15 cellular contexts compared by ENCODE assay signal in genomic region chr3:38040400-38040799, GRCh38. TPM values are rescaled to one million over a fixed set of nuclear protein-coding genes. Genes with fewer than 3 reads are reported as not detected.
DNase-seq lines count a peak whose midpoint lies in the region; ATAC-seq and TF ChIP-seq lines count a peak whose summit lies in the region.
"Had no signal": no experiment of that assay in that cellular context is flagged by ENCODE, and none has a peak within 500 bp of the region (broad histone marks: within the 10 kb centered on the region; RNA-seq: fewer than 3 reads in every experiment).

No MANE protein-coding gene starts in this region.

- H3K27ac ChIP-seq in transverse colon = peak overlapping the region; percentile 58 to 79 (median 68)
- H3K27ac ChIP-seq: dorsolateral prefrontal cortex had no signal

- CTCF ChIA-PET in activated naive CD4-positive, alpha-beta T cell treated with anti-CD3 and anti-CD28 coated beads for 36 hours (lab: Charles Lee) = interaction anchor here (0.6 to 1.6 kb wide), 4 partner anchors 8 to 60 kb away, joined by 3 read pairs; no protein-coding TSS in a partner anchor

- in situ Hi-C loops in transverse colon (cut with MboI; ENCODE audit: low pct_ligation_motif_present in 1 of 4, low pct_unique_long_range_greater_than_20kb in 1 of 4, low sequenced_read_pairs in 3 of 4) = no loop called here

- no peaks in the 10 kb centered on the region for H3K36me3 ChIP-seq in transverse colon

- H3K4me1 ChIP-seq in transverse colon = peaks cover 8 to 26% (median 18%) of the 10 kb centered on the region in 4 donors

- no peak for DNase-seq in activated naive CD4-positive, alpha-beta T cell treated with anti-CD3 and anti-CD28 coated beads for 36 hours
- DNase-seq in activated naive CD4-positive, alpha-beta T cell (lab: John Stamatoyannopoulos, UW) = no peak
- DNase-seq in memory B cell (ENCODE audit: low spot score in 2 of 2) (no peak), transverse colon (peak; percentile 51), NCI-H69 (lab: John Stamatoyannopoulos, UW) (no peak)
- DNase-seq in activated effector memory CD4-positive, alpha-beta T cell treated with Interleukin-2 at 50 U/mL for 16 hours = no peak
- DNase-seq: DMS153, NCI-H146, NCI-H510A treated with DMSO at 0.1 percent for 48 hours, T1000 had no signal

- no peak for TF ChIP-seq CTCF in transverse colon (IDR thresholded peaks at IDR 0.05)

- no peaks in the 10 kb centered on the region for H3K27me3 Mint-ChIP-seq in activated naive CD4-positive, alpha-beta T cell treated with anti-CD3 and anti-CD28 coated beads for 36 hours (ENCODE audit: low read depth)
- no peaks in the 10 kb centered on the region for H3K27me3 Mint-ChIP-seq in activated T-helper 17 cell treated with anti-CD3 and anti-CD28 coated beads, Interleukin-2, amount 50 U/mL, for 72 hours
- H3K27me3 Mint-ChIP-seq in memory B cell = peaks cover 1% of the 10 kb centered on the region

- H3K9me3 Mint-ChIP-seq in activated naive CD4-positive, alpha-beta T cell treated with anti-CD3 and anti-CD28 coated beads for 36 hours = peaks cover 10% of the 10 kb centered on the region
- H3K9me3 Mint-ChIP-seq in activated T-helper 17 cell treated with anti-CD3 and anti-CD28 coated beads, Interleukin-2, amount 50 U/mL, for 72 hours = peaks cover 9% of the 10 kb centered on the region
- H3K9me3 Mint-ChIP-seq in memory B cell = peaks cover 2% of the 10 kb centered on the region

- H3K4me1 Mint-ChIP-seq in activated naive CD4-positive, alpha-beta T cell treated with anti-CD3 and anti-CD28 coated beads for 36 hours (ENCODE audit: low read depth) = peaks cover 28% of the 10 kb centered on the region
- peaks cover 32% of the 10 kb centered on the region for H3K4me1 Mint-ChIP-seq in activated T-helper 17 cell treated with anti-CD3 and anti-CD28 coated beads, Interleukin-2, amount 50 U/mL, for 72 hours
- peaks cover 15% of the 10 kb centered on the region for H3K4me1 Mint-ChIP-seq in memory B cell

- peaks cover 7% of the 10 kb centered on the region for H3K36me3 Mint-ChIP-seq in activated naive CD4-positive, alpha-beta T cell treated with anti-CD3 and anti-CD28 coated beads for 36 hours (ENCODE audit: low read depth)
- H3K36me3 Mint-ChIP-seq in activated T-helper 17 cell treated with anti-CD3 and anti-CD28 coated beads, Interleukin-2, amount 50 U/mL, for 72 hours (ENCODE audit: low read depth) = peaks cover 10% of the 10 kb centered on the region
- H3K36me3 Mint-ChIP-seq in memory B cell = no peaks in the 10 kb centered on the region

- H3K4me3 Mint-ChIP-seq in activated naive CD4-positive, alpha-beta T cell treated with anti-CD3 and anti-CD28 coated beads for 36 hours = peak overlapping the region; percentile 66
- peak overlapping the region; percentile 79 for H3K4me3 Mint-ChIP-seq in activated T-helper 17 cell treated with anti-CD3 and anti-CD28 coated beads, Interleukin-2, amount 50 U/mL, for 72 hours
- peak overlapping the region; percentile 92 for H3K4me3 Mint-ChIP-seq in memory B cell

- H3K4me3 ChIP-seq in transverse colon = peak overlapping the region in 1 of 4 donors; percentile 60
- H3K4me3 ChIP-seq: lung had no signal

- TF ChIP-seq EP300 in transverse colon (IDR thresholded peaks at IDR 0.05; ENCODE audit: low read depth) = no peak

- H3K27me3 ChIP-seq in transverse colon = no peaks in the 10 kb centered on the region

- no peak for ATAC-seq in activated T-helper 17 cell treated with anti-CD3 and anti-CD28 coated beads, Interleukin-2, amount 50 U/mL, for 72 hours (replicated peaks)
- no peak for ATAC-seq in memory B cell (ENCODE audit: low read depth)
- ATAC-seq in HG03175 (IDR thresholded peaks at IDR 0.05; ENCODE audit: unreplicated experiment) = no peak

- no peak overlapping the region for H3K27ac Mint-ChIP-seq in activated naive CD4-positive, alpha-beta T cell treated with anti-CD3 and anti-CD28 coated beads for 36 hours
- peak overlapping the region; percentile 95 for H3K27ac Mint-ChIP-seq in activated T-helper 17 cell treated with anti-CD3 and anti-CD28 coated beads, Interleukin-2, amount 50 U/mL, for 72 hours
- peak overlapping the region; percentile 84 for H3K27ac Mint-ChIP-seq in memory B cell

- no peak for TF ChIP-seq POLR2A in transverse colon (IDR thresholded peaks at IDR 0.05)

- intact Hi-C loops in activated naive CD4-positive, alpha-beta T cell treated with anti-CD3 and anti-CD28 coated beads for 36 hours (cut with micrococcal nuclease) = loop anchor here (1.0 kb wide), 2 partner anchors 36 to 66 kb away; no protein-coding TSS in a partner anchor
- intact Hi-C loops in transverse colon (cut with DNase I; ENCODE audit: low total_unique reads) = no loop called here

- WGBS in transverse colon (ENCODE audit: low coverage in 1 of 2), 2 donors = 76% methylated on average over 5 of the region's 5 CpGs; no CpG with 5 or more reads in 1 of the 2 donors

- H3K9me3 ChIP-seq in transverse colon = no peaks in the 10 kb centered on the region

RNA-seq across cellular contexts. Expression of gene DLEC1, which starts 1.4 kb away (rescaled TPM):
- under 1 TPM; 0.17 to 0.19 TPM for total RNA-seq in activated naive CD4-positive, alpha-beta T cell treated with anti-CD3 and anti-CD28 coated beads for 36 hours
- total RNA-seq in activated T-helper 17 cell treated with anti-CD3 and anti-CD28 coated beads, Interleukin-2, amount 50 U/mL, for 72 hours = 1 to 10 TPM; 1.2 to 2.0 TPM
- total RNA-seq in transverse colon = 1 to 10 TPM in 2 of 4 donors, under 1 TPM in 2; 0.20 to 4.1 (median 1.4) TPM

RNA-seq across cellular contexts. Expression of gene PLCD1, which starts 11.0 kb away (rescaled TPM):
- 10 to 100 TPM; 10.6 to 10.8 TPM for total RNA-seq in activated naive CD4-positive, alpha-beta T cell treated with anti-CD3 and anti-CD28 coated beads for 36 hours
- total RNA-seq in activated T-helper 17 cell treated with anti-CD3 and anti-CD28 coated beads, Interleukin-2, amount 50 U/mL, for 72 hours = 10 to 100 TPM; 17.7 to 24.4 TPM
- 100 to 1,000 TPM in 2 of 4 donors, 10 to 100 TPM in 2; 21.1 to 126 (median 91.4) TPM for total RNA-seq in transverse colon

RNA-seq across cellular contexts. Expression of gene VILL, which starts 49.8 kb away (rescaled TPM):
- total RNA-seq in activated naive CD4-positive, alpha-beta T cell treated with anti-CD3 and anti-CD28 coated beads for 36 hours = 10 to 100 TPM; 13.7 to 14.2 TPM
- 10 to 100 TPM; 12.7 to 13.4 TPM for total RNA-seq in activated T-helper 17 cell treated with anti-CD3 and anti-CD28 coated beads, Interleukin-2, amount 50 U/mL, for 72 hours
- total RNA-seq in transverse colon = 100 to 1,000 TPM; 112 to 214 (median 172) TPM
- total RNA-seq: H4 had no signal

Comparison
In these comparisons a context has a peak if more than half of its experiments do, and no peak if none do; other contexts are left out.
1. RNA of gene VILL, which starts 49.8 kb away (total RNA-seq): 112 to 214 TPM in transverse colon; 13.7 to 14.2 TPM in activated naive CD4-positive, alpha-beta T cell treated with anti-CD3 and anti-CD28 coated beads for 36 hours and 12.7 to 13.4 TPM in activated T-helper 17 cell treated with anti-CD3 and anti-CD28 coated beads, Interleukin-2, amount 50 U/mL, for 72 hours; every median in the first group is over 4 times any median in the second.
2. Peak in every context shown above with its lines, with median percentiles within 50 percentile points of each other: H3K4me3 Mint-ChIP-seq.